Comparison of ENCODE assay signal across 9 cellular contexts in genomic region chr17:15262291-15263205, GRCh38. TPM values are rescaled to one million over a fixed set of nuclear protein-coding genes. Genes with fewer than 3 reads are reported as not detected.
DNase-seq lines count a peak whose midpoint lies in the region; ATAC-seq and TF ChIP-seq lines count a peak whose summit lies in the region.
"Had no signal": no experiment of that assay in that cellular context is flagged by ENCODE, and none has a peak within 500 bp of the region (broad histone marks: within the 10 kb centered on the region; RNA-seq: fewer than 3 reads in every experiment).

No MANE protein-coding gene starts in this region.

- peak; percentile 15 for TF ChIP-seq CTCF in cardiac fibroblast (IDR thresholded peaks at IDR 0.05; ENCODE audit: low read depth, low read length)

- peak in 12 of 14 donors; percentile 28 to 85 (median 79) for DNase-seq in C1 segment of cervical spinal cord (lab: John Stamatoyannopoulos, UW)
- DNase-seq in MG63 = peak; percentile 79
- peak; percentile 89 to 95 for DNase-seq in cardiac fibroblast (ENCODE audit: low read depth in 2 of 2)
- DNase-seq in skeletal muscle cell (ENCODE audit: low read depth) = peak; percentile 54
- no peak for DNase-seq in stimulated activated naive CD4-positive, alpha-beta T cell treated with Interleukin-2 at 50 U/mL for 16 hours (lab: John Stamatoyannopoulos, UW)
- DNase-seq: naive B cell had no signal

- H3K9ac ChIP-seq in iPS-20b (ENCODE audit: low read depth, low read length) = peak overlapping the region; percentile 12; the same call in 1 of the 2 replicates

- no peaks in the 10 kb centered on the region for H3K27me3 ChIP-seq in MG63
- H3K27me3 ChIP-seq in iPS-20b (ENCODE audit: insufficient read depth, low read length) = peaks cover 97% of the 10 kb centered on the region

- H3K4me3 ChIP-seq in MG63 = peak overlapping the region; percentile 55
- peak overlapping the region; percentile 74 to 88 for H3K4me3 ChIP-seq in cardiac fibroblast (replicated peaks in 1 of 2; ENCODE audit: low read depth in 2 of 2, low read length in 2 of 2)
- H3K4me3 ChIP-seq in iPS-20b (ENCODE audit: low read length) = peak overlapping the region; percentile 79
- peak overlapping the region; percentile 63 for H3K4me3 ChIP-seq in skeletal muscle cell (ENCODE audit: low read depth, low read length)

- H3K36me3 ChIP-seq in MG63 = no peaks in the 10 kb centered on the region; the same call in 1 of the 2 replicates
- no peaks in the 10 kb centered on the region for H3K36me3 ChIP-seq in iPS-20b (ENCODE audit: insufficient read depth, low read depth, low read length)

- no peaks in the 10 kb centered on the region; the same call in 1 of the 2 replicates for H3K4me1 ChIP-seq in iPS-20b (ENCODE audit: insufficient read depth, low read length)

- H3K9me3 ChIP-seq in MG63 = no peaks in the 10 kb centered on the region
- no peaks in the 10 kb centered on the region for H3K9me3 ChIP-seq in iPS-20b (ENCODE audit: insufficient read depth, low read depth, low read length)

- no peak overlapping the region for H3K27ac ChIP-seq in iPS-20b (ENCODE audit: low read length)

- ATAC-seq in HG03097 (IDR thresholded peaks at IDR 0.05; ENCODE audit: low FRiP score, unreplicated experiment) (no peak), HG03520 (IDR thresholded peaks at IDR 0.05; ENCODE audit: unreplicated experiment) (no peak)

RNA-seq across cellular contexts. Expression of gene PMP22, which starts 2.6 kb away (rescaled TPM):
- total RNA-seq in MG63 (2014; rRNA removed; shearing (Covaris generic); ENCODE audit: low replicate concordance) = 1.4 and 8.9 TPM in 2 replicates
